11 cellular contexts compared by ENCODE assay signal in the genomic region with DNA sequence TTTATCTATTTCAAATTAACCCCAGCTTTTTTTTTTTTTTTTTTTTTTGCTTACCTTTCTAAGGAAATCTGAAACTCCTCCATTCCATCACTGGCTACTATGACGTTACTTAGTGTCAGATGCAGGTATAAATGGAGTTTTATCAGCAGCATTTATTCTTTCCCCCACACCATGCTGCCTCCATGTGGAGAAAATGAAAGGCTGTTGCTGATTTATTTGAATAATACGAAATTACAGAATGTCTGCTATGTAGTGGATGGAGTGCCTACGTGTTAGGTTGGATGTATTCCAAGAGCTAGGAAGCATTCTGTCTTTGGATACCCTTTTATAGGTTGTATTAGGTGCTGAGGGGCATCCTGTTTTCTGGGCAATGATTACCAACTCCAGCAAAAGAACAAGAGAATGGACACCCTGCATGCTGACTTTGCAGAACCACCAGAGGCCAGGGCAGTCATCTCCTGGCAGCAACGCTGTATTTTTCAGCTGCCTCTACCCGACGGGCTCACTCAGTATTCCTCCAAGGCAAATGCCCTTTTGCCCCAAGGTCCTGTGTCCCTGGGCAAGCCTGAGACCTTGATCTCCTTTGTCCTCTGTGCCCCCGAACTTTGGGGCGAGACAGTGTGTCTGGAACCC.
DNase-seq lines count a peak whose midpoint lies in the region; ATAC-seq, FAIRE-seq and TF ChIP-seq lines count a peak whose summit lies in the region.
"Had no signal": no experiment of that assay in that cellular context is flagged by ENCODE, and none has a peak within 500 bp of the region (broad histone marks: within the 10 kb centered on the region; RNA-seq: fewer than 3 reads in every experiment).

No MANE protein-coding gene starts in this region.

- intact Hi-C loops in naive thymus-derived CD4-positive, alpha-beta T cell (cut with micrococcal nuclease) = loop anchor here in 1 of 2 donors (1.0 kb wide), 1 partner anchor 472 kb away; no protein-coding TSS in a partner anchor
- intact Hi-C loops in activated CD4-positive, alpha-beta memory T cell treated with anti-CD3 and anti-CD28 coated beads for 36 hours (cut with micrococcal nuclease) = no loop called here

- POLR2A ChIA-PET in naive thymus-derived CD4-positive, alpha-beta T cell (lab: Charles Lee) = no interaction called here
- POLR2A ChIA-PET in activated CD4-positive, alpha-beta memory T cell treated with anti-CD3 and anti-CD28 coated beads for 36 hours (lab: Charles Lee) = no interaction called here

- FAIRE-seq in HTR-8/SVneo (lab: Jason Lieb, UNC) (no peak), bronchial epithelial cell (lab: Jason Lieb, UNC) (no peak)
- FAIRE-seq: TTC549 had no signal

- no peak overlapping the region for H3K4me3 ChIP-seq in bronchial epithelial cell (ENCODE audit: low read depth, low read length)
- H3K4me3 ChIP-seq in naive thymus-derived CD4-positive, alpha-beta T cell (ENCODE audit: low read length) = no peak overlapping the region
- H3K4me3 ChIP-seq: lung had no signal

- H3K36me3 Mint-ChIP-seq in naive thymus-derived CD4-positive, alpha-beta T cell = no peaks in the 10 kb centered on the region
- H3K36me3 Mint-ChIP-seq in activated CD4-positive, alpha-beta memory T cell treated with anti-CD3 and anti-CD28 coated beads for 36 hours = no peaks in the 10 kb centered on the region

- H3K9me3 Mint-ChIP-seq in naive thymus-derived CD4-positive, alpha-beta T cell = peaks cover 0 to 2% (median 0%) of the 10 kb centered on the region in 11 donors
- no peaks in the 10 kb centered on the region for H3K9me3 Mint-ChIP-seq in activated CD4-positive, alpha-beta memory T cell treated with anti-CD3 and anti-CD28 coated beads for 36 hours

- no peak overlapping the region for H3K27ac ChIP-seq in naive thymus-derived CD4-positive, alpha-beta T cell (ENCODE audit: low read depth, low read length)

- no peaks in the 10 kb centered on the region for H3K27me3 ChIP-seq in bronchial epithelial cell (ENCODE audit: control insufficient read depth, insufficient read depth, low read length)
- H3K27me3 ChIP-seq in naive thymus-derived CD4-positive, alpha-beta T cell (ENCODE audit: control insufficient read depth in 2 of 2, insufficient read depth in 2 of 2, low read length in 2 of 2) = peaks cover 0 to 3% of the 10 kb centered on the region in 2 donors

- no peak overlapping the region for H3K27ac Mint-ChIP-seq in naive thymus-derived CD4-positive, alpha-beta T cell
- H3K27ac Mint-ChIP-seq in activated CD4-positive, alpha-beta memory T cell treated with anti-CD3 and anti-CD28 coated beads for 36 hours = no peak overlapping the region

- CTCF ChIA-PET in naive thymus-derived CD4-positive, alpha-beta T cell (lab: Charles Lee) = no interaction called here
- CTCF ChIA-PET in activated CD4-positive, alpha-beta memory T cell treated with anti-CD3 and anti-CD28 coated beads for 36 hours (lab: Charles Lee) = interaction anchor here (1.4 to 2.3 kb wide), 2 partner anchors 270 to 473 kb away, joined by 3 to 13 read pairs; no protein-coding TSS in a partner anchor

- no peak for ATAC-seq in naive thymus-derived CD4-positive, alpha-beta T cell
- ATAC-seq in HG03442 (IDR thresholded peaks at IDR 0.05; ENCODE audit: unreplicated experiment) = no peak

- peaks cover 0 to 2% (median 0%) of the 10 kb centered on the region in 7 donors for H3K4me1 Mint-ChIP-seq in naive thymus-derived CD4-positive, alpha-beta T cell
- no peaks in the 10 kb centered on the region for H3K4me1 Mint-ChIP-seq in activated CD4-positive, alpha-beta memory T cell treated with anti-CD3 and anti-CD28 coated beads for 36 hours (ENCODE audit: low read depth)

- no peak for DNase-seq in AG09319 (ENCODE audit: extremely low read depth, low read depth)
- DNase-seq in HTR-8/SVneo (ENCODE audit: insufficient read length, low spot score) = peak; percentile 1
- peak; percentile 46 for DNase-seq in bronchial epithelial cell (ENCODE audit: low read depth)
- peak; percentile 66 for DNase-seq in medulla oblongata (ENCODE audit: extremely low spot score)
- no peak for DNase-seq in naive thymus-derived CD4-positive, alpha-beta T cell
- DNase-seq in activated CD4-positive, CD25-positive, alpha-beta regulatory T cell (lab: John Stamatoyannopoulos, UW) = no peak
- no peak for DNase-seq in activated CD4-positive, alpha-beta memory T cell treated with anti-CD3 and anti-CD28 coated beads for 36 hours
- DNase-seq: Karpas-422 had no signal

- H3K36me3 ChIP-seq in bronchial epithelial cell (ENCODE audit: control insufficient read depth, insufficient read depth, low read length) = no peaks in the 10 kb centered on the region
- H3K36me3 ChIP-seq in naive thymus-derived CD4-positive, alpha-beta T cell (ENCODE audit: control insufficient read depth in 2 of 3, insufficient read depth in 3 of 3, low read length in 3 of 3) = no peaks in the 10 kb centered on the region

- H3K9me3 ChIP-seq in naive thymus-derived CD4-positive, alpha-beta T cell (ENCODE audit: control insufficient read depth in 2 of 3, low read length in 3 of 3) = no peaks in the 10 kb centered on the region

- TF ChIP-seq CTCF in AG09319 (IDR thresholded peaks at IDR 0.05; ENCODE audit: low read depth, low read length) = peak; percentile 52
- peak; percentile 50 for TF ChIP-seq CTCF in bronchial epithelial cell (IDR thresholded peaks at IDR 0.05; ENCODE audit: insufficient read depth, low read length, severe bottlenecking)

- no peaks in the 10 kb centered on the region for H3K4me1 ChIP-seq in naive thymus-derived CD4-positive, alpha-beta T cell (ENCODE audit: control insufficient read depth in 2 of 2, insufficient read depth in 2 of 2, low read length in 2 of 2)

- no peak overlapping the region for H3K4me3 Mint-ChIP-seq in naive thymus-derived CD4-positive, alpha-beta T cell
- no peak overlapping the region for H3K4me3 Mint-ChIP-seq in activated CD4-positive, alpha-beta memory T cell treated with anti-CD3 and anti-CD28 coated beads for 36 hours

- H3K27me3 Mint-ChIP-seq in naive thymus-derived CD4-positive, alpha-beta T cell = peaks cover 2 to 24% (median 20%) of the 10 kb centered on the region in 5 donors
- H3K27me3 Mint-ChIP-seq in activated CD4-positive, alpha-beta memory T cell treated with anti-CD3 and anti-CD28 coated beads for 36 hours = peaks cover 11% of the 10 kb centered on the region

Comparison
In these comparisons a context has a peak if more than half of its experiments do, and no peak if none do; other contexts are left out.
1. DNase-seq: peak in HTR-8/SVneo (single experiment), bronchial epithelial cell (single experiment) and medulla oblongata (single experiment); none in AG09319 (single experiment), naive thymus-derived CD4-positive, alpha-beta T cell (0 of 9), activated CD4-positive, CD25-positive, alpha-beta regulatory T cell (0 of 4) and activated CD4-positive, alpha-beta memory T cell treated with anti-CD3 and anti-CD28 coated beads for 36 hours (single experiment).